Comparison of ENCODE assay signal across 11 cellular contexts in the genomic region with DNA sequence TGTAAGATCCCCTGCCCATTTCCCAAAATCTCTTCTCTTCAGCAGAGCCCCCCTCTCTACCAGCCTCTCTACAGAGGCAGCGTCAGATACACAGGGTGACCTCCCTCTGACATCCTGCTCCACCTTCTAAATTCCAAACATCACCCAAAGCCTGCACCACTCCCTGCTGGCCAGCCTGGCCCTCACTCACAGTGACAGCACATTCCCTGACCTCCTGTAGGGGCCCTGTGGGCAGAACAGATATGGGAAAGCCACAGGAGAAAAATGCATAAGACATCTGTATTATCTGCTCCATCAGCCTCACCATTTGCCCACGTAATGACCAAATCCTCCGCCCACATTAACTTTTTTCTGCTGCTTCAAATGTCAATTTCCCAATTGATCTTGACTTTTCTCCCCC. TPM values are rescaled to one million over a fixed set of nuclear protein-coding genes. Genes with fewer than 3 reads are reported as not detected.
DNase-seq lines count a peak whose midpoint lies in the region; ATAC-seq lines count a peak whose summit lies in the region.
"Had no signal": no experiment of that assay in that cellular context is flagged by ENCODE, and none has a peak within 500 bp of the region (broad histone marks: within the 10 kb centered on the region; RNA-seq: fewer than 3 reads in every experiment).

No MANE protein-coding gene starts in this region.

- H3K27me3 Mint-ChIP-seq in activated CD4-positive, alpha-beta memory T cell treated with anti-CD3 and anti-CD28 coated beads, Interleukin-2, amount 10 ng/mL, durations not matched to agents 7 days and 5 days: no peaks in the 10 kb centered on the region

- in situ Hi-C loops in HAP-1 (cut with MboI; ENCODE audit: low sequenced_read_pairs): no loop called here

- DNase-seq in GM03348 (ENCODE audit: low spot score) (peak; percentile 29), left colon (no peak), HAP-1 (ENCODE audit: low spot score in 2 of 2) (no peak), NCI-H1436 (lab: John Stamatoyannopoulos, UW) (no peak)
- no peak for DNase-seq in activated CD4-positive, alpha-beta memory T cell treated with anti-CD3 and anti-CD28 coated beads, Interleukin-2, amount 10 ng/mL, durations not matched to agents 7 days and 5 days
- DNase-seq in effector CD4-positive, alpha-beta T cell: no peak
- DNase-seq: DMS 273 treated with DMSO at 0.1 percent for 48 hours; KBM-7; stimulated activated CD4-positive, alpha-beta T cell treated with anti-CD3 and anti-CD28 coated beads, Interleukin-4, amount 100 ng/mL, for 24 hours had no signal

- no peak overlapping the region for H3K9ac ChIP-seq in BLaER1

- peaks cover 71% of the 10 kb centered on the region for H3K36me3 Mint-ChIP-seq in activated CD4-positive, alpha-beta memory T cell treated with anti-CD3 and anti-CD28 coated beads, Interleukin-2, amount 10 ng/mL, durations not matched to agents 7 days and 5 days (ENCODE audit: low read depth)

- peak; percentile 19 for ATAC-seq in left colon
- ATAC-seq: GM12878 had no signal

- CTCF ChIA-PET in activated CD4-positive, alpha-beta memory T cell treated with anti-CD3 and anti-CD28 coated beads, Interleukin-2, amount 10 ng/mL, durations not matched to agents 7 days and 5 days (lab: Charles Lee): no interaction called here

- H3K4me3 ChIP-seq in BLaER1 (no peak overlapping the region), HAP-1 (no peak overlapping the region)
- H3K4me3 ChIP-seq: GM12878 had no signal

- peak overlapping the region; percentile 72 for H3K4me2 ChIP-seq in BLaER1

- no peaks in the 10 kb centered on the region for H3K36me3 ChIP-seq in BLaER1
- no peaks in the 10 kb centered on the region for H3K36me3 ChIP-seq in HAP-1 (replicated peaks)

- intact Hi-C loops in left colon (cut with DNase I, micrococcal nuclease): no loop called here

- H3K27me3 ChIP-seq in BLaER1 (no peaks in the 10 kb centered on the region), HAP-1 (ENCODE audit: low read depth) (no peaks in the 10 kb centered on the region)

- peak overlapping the region; percentile 37 for H3K27ac Mint-ChIP-seq in activated CD4-positive, alpha-beta memory T cell treated with anti-CD3 and anti-CD28 coated beads, Interleukin-2, amount 10 ng/mL, durations not matched to agents 7 days and 5 days

- POLR2A ChIA-PET in activated CD4-positive, alpha-beta memory T cell treated with anti-CD3 and anti-CD28 coated beads, Interleukin-2, amount 10 ng/mL, durations not matched to agents 7 days and 5 days (lab: Charles Lee): interaction anchor here (2.4 kb wide), 1 partner anchor 58 kb away, joined by 11 read pairs; no protein-coding TSS in a partner anchor

- H3K4me1 Mint-ChIP-seq in activated CD4-positive, alpha-beta memory T cell treated with anti-CD3 and anti-CD28 coated beads, Interleukin-2, amount 10 ng/mL, durations not matched to agents 7 days and 5 days: peaks cover 52% of the 10 kb centered on the region

- peaks cover 39% of the 10 kb centered on the region for H3K9me3 ChIP-seq in BLaER1
- H3K9me3 ChIP-seq in HAP-1: 0 out of 2 replicates have a peak, but pooled peaks cover 2% of the 10 kb centered on the region

- H3K4me1 ChIP-seq in BLaER1: peaks cover 56% of the 10 kb centered on the region
- no peaks in the 10 kb centered on the region for H3K4me1 ChIP-seq in HAP-1

- peak overlapping the region; percentile 43 for H3K4me3 Mint-ChIP-seq in activated CD4-positive, alpha-beta memory T cell treated with anti-CD3 and anti-CD28 coated beads, Interleukin-2, amount 10 ng/mL, durations not matched to agents 7 days and 5 days

- no peaks in the 10 kb centered on the region for H4K20me1 ChIP-seq in BLaER1

- 0 out of 2 replicates have a peak overlapping the region, but pooled peaks have one; percentile 45 for H3K27ac ChIP-seq in BLaER1

- H3K9me3 Mint-ChIP-seq in activated CD4-positive, alpha-beta memory T cell treated with anti-CD3 and anti-CD28 coated beads, Interleukin-2, amount 10 ng/mL, durations not matched to agents 7 days and 5 days: peaks cover 19% of the 10 kb centered on the region

RNA-seq across cellular contexts. Expression of gene TRABD2A, which starts 40.6 kb away (rescaled TPM):
- total RNA-seq in activated CD4-positive, alpha-beta memory T cell treated with anti-CD3 and anti-CD28 coated beads, Interleukin-2, amount 10 ng/mL, durations not matched to agents 7 days and 5 days: 10 to 100 TPM; 35.9 to 38.3 TPM
- 100 to 1,000 TPM in 1 of 2 donors, 10 to 100 TPM in 1; 89.8 to 101 TPM for total RNA-seq in left colon
